37 cellular contexts compared by ENCODE assay signal in the genomic region with DNA sequence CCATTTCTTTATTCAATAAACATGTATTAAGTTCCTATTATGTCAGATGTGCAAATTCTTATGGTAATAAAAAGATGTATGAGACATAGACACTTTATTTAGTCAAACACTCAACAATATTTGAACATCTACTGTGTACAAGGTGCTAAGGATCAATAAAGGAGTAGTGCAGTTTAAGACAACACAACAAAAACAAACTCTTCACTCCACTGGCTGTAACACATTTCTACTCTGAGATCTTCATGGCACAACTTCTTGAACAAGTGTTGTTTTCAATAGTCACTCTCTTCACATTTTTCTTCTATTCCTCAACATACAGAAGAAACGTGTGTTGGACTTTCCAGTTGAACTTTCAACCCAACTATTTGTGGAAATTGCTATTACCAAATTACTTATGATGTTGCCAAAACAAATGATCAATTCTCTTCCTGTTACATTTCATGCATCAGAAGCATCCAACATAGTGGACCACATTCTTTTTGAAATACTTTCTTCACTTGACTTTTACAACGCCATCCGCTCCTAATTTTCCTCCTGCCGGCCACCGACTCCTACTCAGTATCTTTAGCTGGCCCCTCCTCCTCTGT. TPM values are rescaled to one million over a fixed set of nuclear protein-coding genes. Genes with fewer than 3 reads are reported as not detected.
"Had no signal": no experiment of that assay in that cellular context is flagged by ENCODE, and none has a peak within 500 bp of the region (broad histone marks: within the 10 kb centered on the region; RNA-seq: fewer than 3 reads in every experiment).

No MANE protein-coding gene starts in this region.

- DNase-seq: Karpas-422, Kasumi-1, MM.1S, MV-4-11, NCI-H1048, NCI-H1092, NCI-H1092 treated with DMSO at 0.1 percent for 48 hours, NCI-H1105, NCI-H1105 treated with DMSO at 0.1 percent for 48 hours, NCI-H1417, NCI-H1417 treated with DMSO at 0.1 percent for 48 hours, NCI-H1436, NCI-H1436 treated with DMSO at 0.1 percent for 48 hours, NCI-H146, NCI-H1694, NCI-H1694 treated with DMSO at 0.1 percent for 48 hours, NCI-H187, NCI-H187 treated with DMSO at 0.1 percent for 48 hours, NCI-H1930, NCI-H2029, NCI-H2029 treated with DMSO at 0.1 percent for 48 hours, NCI-H2081, NCI-H2081 treated with DMSO at 0.1 percent for 48 hours, NCI-H2107, NCI-H2171, NCI-H2171 treated with DMSO at 0.1 percent for 48 hours, NCI-H2227 treated with DMSO at 0.1 percent for 48 hours, NCI-H345, NCI-H446, NCI-H446 treated with DMSO at 0.1 percent for 48 hours, NCI-H510A, NCI-H510A treated with DMSO at 0.1 percent for 48 hours had no signal

- H3K36me3 ChIP-seq: MG63 had no signal

- H3K4me3 ChIP-seq: MG63 had no signal

RNA-seq across cellular contexts. Expression of a gene that starts 25.4 kb away (rescaled TPM):
- total RNA-seq: LHCN-M2, M059J, MCF 10A, NCI-H460 had no signal
